ENCODE assay signal across 1 cellular context in the genomic region with DNA sequence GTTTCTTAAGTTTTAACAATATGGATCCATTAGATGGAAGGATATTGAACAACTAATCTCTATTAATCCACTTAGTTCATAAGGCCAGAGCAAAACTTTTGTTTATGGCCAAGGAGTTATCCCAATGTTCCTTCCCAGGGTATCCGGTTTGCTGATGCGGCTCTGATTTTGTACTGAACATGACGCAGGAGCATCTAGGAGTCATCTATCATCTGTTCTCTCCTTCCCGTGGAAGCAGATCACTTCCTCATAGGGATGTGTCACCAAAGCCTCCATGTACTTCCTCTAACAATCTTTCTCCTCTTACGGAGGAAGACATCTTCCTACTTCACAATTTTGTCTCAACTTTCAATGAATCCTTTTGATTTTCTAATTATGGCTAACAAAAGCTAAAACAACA.
TF ChIP-seq lines count a peak whose summit lies in the region.

No MANE protein-coding gene starts in this region.

TF ChIP-seq in HCT116, 20 proteins besides CTCF, POLR2A, EP300 and RAD21 (continued from another document):
- TF ChIP-seq, protein P1, sequence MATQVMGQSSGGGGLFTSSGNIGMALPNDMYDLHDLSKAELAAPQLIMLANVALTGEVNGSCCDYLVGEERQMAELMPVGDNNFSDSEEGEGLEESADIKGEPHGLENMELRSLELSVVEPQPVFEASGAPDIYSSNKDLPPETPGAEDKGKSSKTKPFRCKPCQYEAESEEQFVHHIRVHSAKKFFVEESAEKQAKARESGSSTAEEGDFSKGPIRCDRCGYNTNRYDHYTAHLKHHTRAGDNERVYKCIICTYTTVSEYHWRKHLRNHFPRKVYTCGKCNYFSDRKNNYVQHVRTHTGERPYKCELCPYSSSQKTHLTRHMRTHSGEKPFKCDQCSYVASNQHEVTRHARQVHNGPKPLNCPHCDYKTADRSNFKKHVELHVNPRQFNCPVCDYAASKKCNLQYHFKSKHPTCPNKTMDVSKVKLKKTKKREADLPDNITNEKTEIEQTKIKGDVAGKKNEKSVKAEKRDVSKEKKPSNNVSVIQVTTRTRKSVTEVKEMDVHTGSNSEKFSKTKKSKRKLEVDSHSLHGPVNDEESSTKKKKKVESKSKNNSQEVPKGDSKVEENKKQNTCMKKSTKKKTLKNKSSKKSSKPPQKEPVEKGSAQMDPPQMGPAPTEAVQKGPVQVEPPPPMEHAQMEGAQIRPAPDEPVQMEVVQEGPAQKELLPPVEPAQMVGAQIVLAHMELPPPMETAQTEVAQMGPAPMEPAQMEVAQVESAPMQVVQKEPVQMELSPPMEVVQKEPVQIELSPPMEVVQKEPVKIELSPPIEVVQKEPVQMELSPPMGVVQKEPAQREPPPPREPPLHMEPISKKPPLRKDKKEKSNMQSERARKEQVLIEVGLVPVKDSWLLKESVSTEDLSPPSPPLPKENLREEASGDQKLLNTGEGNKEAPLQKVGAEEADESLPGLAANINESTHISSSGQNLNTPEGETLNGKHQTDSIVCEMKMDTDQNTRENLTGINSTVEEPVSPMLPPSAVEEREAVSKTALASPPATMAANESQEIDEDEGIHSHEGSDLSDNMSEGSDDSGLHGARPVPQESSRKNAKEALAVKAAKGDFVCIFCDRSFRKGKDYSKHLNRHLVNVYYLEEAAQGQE (IDR thresholded peaks at IDR 0.05; ENCODE audit: low read depth) = no peak
- TF ChIP-seq CEBPB (IDR thresholded peaks at IDR 0.05; ENCODE audit: low read depth) = no peak
- TF ChIP-seq, protein P2, sequence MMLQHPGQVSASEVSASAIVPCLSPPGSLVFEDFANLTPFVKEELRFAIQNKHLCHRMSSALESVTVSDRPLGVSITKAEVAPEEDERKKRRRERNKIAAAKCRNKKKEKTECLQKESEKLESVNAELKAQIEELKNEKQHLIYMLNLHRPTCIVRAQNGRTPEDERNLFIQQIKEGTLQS (IDR thresholded peaks at IDR 0.05) = no peak
- TF ChIP-seq, protein P3, sequence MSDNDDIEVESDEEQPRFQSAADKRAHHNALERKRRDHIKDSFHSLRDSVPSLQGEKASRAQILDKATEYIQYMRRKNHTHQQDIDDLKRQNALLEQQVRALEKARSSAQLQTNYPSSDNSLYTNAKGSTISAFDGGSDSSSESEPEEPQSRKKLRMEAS (IDR thresholded peaks at IDR 0.05) = no peak
- TF ChIP-seq SP1 (IDR thresholded peaks at IDR 0.05; ENCODE audit: low read depth) = no peak
- no peak for TF ChIP-seq YY1 (IDR thresholded peaks at IDR 0.05; ENCODE audit: extremely low read depth, insufficient replicate concordance, low read depth, low read length)
